Comparison of ENCODE assay signal across 23 cellular contexts in genomic region chr18:78856569-78857200, GRCh38.
"Had no signal": no experiment of that assay in that cellular context is flagged by ENCODE, and none has a peak within 500 bp of the region (broad histone marks: within the 10 kb centered on the region; RNA-seq: fewer than 3 reads in every experiment).

No MANE protein-coding gene starts in this region.

- H3K4me3 ChIP-seq: cardiac muscle cell had no signal

- H3K4me3 Mint-ChIP-seq: activated CD4-positive, alpha-beta T cell treated with anti-CD3 and anti-CD28 coated beads, Interleukin-2, amount 10 ng/mL, durations not matched to agents 24 days and 14 days; activated CD8-positive, alpha-beta memory T cell treated with anti-CD3 and anti-CD28 coated beads, Interleukin-2, amount 10 ng/mL, durations not matched to agents 7 days and 5 days; activated naive CD8-positive, alpha-beta T cell; activated T-cell treated with anti-CD3 and anti-CD28 coated beads, Interleukin-2, amount 50 U/mL, for 24 hours; activated T-helper 1 cell treated with anti-CD3 and anti-CD28 coated beads, Interleukin-12 subunit alpha, Interleukin-12 subunit beta, Interleukin-2, Interleukin-4 antibody, amounts not matched to agents 30 ng/mL and 10 ng/mL and 1 ng/mL, durations not matched to agents 14 hours and 24 hours and 36 hours; T-helper 17 cell; WTC11 had no signal

- H3K27ac ChIP-seq: brain microvascular endothelial cell, cardiac muscle cell had no signal

- H3K27me3 ChIP-seq: brain microvascular endothelial cell, cardiac muscle cell had no signal

- H3K36me3 Mint-ChIP-seq: activated CD8-positive, alpha-beta memory T cell treated with anti-CD3 and anti-CD28 coated beads, Interleukin-2, amount 10 ng/mL, durations not matched to agents 7 days and 5 days; activated naive CD8-positive, alpha-beta T cell had no signal

- H3K36me3 ChIP-seq: brain microvascular endothelial cell, cardiac muscle cell had no signal

- H3K4me1 Mint-ChIP-seq: activated CD4-positive, alpha-beta T cell treated with anti-CD3 and anti-CD28 coated beads, Interleukin-2, amount 10 ng/mL, durations not matched to agents 24 days and 14 days; activated CD8-positive, alpha-beta memory T cell treated with anti-CD3 and anti-CD28 coated beads, Interleukin-2, amount 10 ng/mL, durations not matched to agents 7 days and 5 days; T-helper 17 cell; WTC11 had no signal

- H3K27me3 Mint-ChIP-seq: activated CD4-positive, alpha-beta T cell treated with anti-CD3 and anti-CD28 coated beads, Interleukin-2, amount 10 ng/mL, durations not matched to agents 24 days and 14 days had no signal

- DNase-seq: activated CD4-positive, alpha-beta T cell treated with anti-CD3 and anti-CD28 coated beads for 1 hour; activated CD4-positive, alpha-beta T cell treated with anti-CD3 and anti-CD28 coated beads, Interleukin-2, amount 10 ng/mL, durations not matched to agents 24 days and 14 days; activated CD4-positive, alpha-beta T cell treated with anti-CD3 and anti-CD28 coated beads, Interleukin-2, amount 50 U/mL, for 48 hours; activated CD8-positive, alpha-beta memory T cell treated with anti-CD3 and anti-CD28 coated beads, Interleukin-2, amount 10 ng/mL, durations not matched to agents 7 days and 5 days; activated effector memory CD4-positive, alpha-beta T cell treated with anti-CD3 and anti-CD28 coated beads, Interleukin-2, amount 50 U/mL, for 16 hours; activated naive CD4-positive, alpha-beta T cell treated with Interleukin-2 at 50 U/mL for 16 hours; activated T-cell treated with anti-CD3 and anti-CD28 coated beads, Interleukin-2, amount 50 U/mL, for 24 hours; amygdala; brain microvascular endothelial cell; Kasumi-1; KBM-7; NCI-H146; NCI-H187 treated with DMSO at 0.1 percent for 48 hours; NCI-H2081 treated with DMSO at 0.1 percent for 48 hours; NCI-H446; NCI-H82; SIG-M5; T-helper 17 cell; T-helper 9 cell had no signal

- H3K27ac Mint-ChIP-seq: activated CD4-positive, alpha-beta T cell treated with anti-CD3 and anti-CD28 coated beads, Interleukin-2, amount 10 ng/mL, durations not matched to agents 24 days and 14 days; activated CD8-positive, alpha-beta memory T cell treated with anti-CD3 and anti-CD28 coated beads, Interleukin-2, amount 10 ng/mL, durations not matched to agents 7 days and 5 days; activated naive CD8-positive, alpha-beta T cell; activated T-cell treated with anti-CD3 and anti-CD28 coated beads, Interleukin-2, amount 50 U/mL, for 24 hours; activated T-helper 1 cell treated with anti-CD3 and anti-CD28 coated beads, Interleukin-12 subunit alpha, Interleukin-12 subunit beta, Interleukin-2, Interleukin-4 antibody, amounts not matched to agents 30 ng/mL and 10 ng/mL and 1 ng/mL, durations not matched to agents 14 hours and 24 hours and 36 hours; T-helper 17 cell; WTC11 had no signal
